19 cellular contexts compared by ENCODE assay signal in genomic region chr9:86600291-86600690, GRCh38.
DNase-seq lines count a peak whose midpoint lies in the region; ATAC-seq and TF ChIP-seq lines count a peak whose summit lies in the region.
"Had no signal": no experiment of that assay in that cellular context is flagged by ENCODE, and none has a peak within 500 bp of the region (broad histone marks: within the 10 kb centered on the region; RNA-seq: fewer than 3 reads in every experiment).

No MANE protein-coding gene starts in this region.

- peak overlapping the region; percentile 11 for H3K4me2 ChIP-seq in skeletal muscle satellite cell (ENCODE audit: low read length)
- H3K4me2 ChIP-seq: BLaER1 had no signal

- CTCF ChIA-PET in RWPE1 (lab: Yijun Ruan, JAX), result interaction anchor here (0.7 kb wide), 1 partner anchor 99 kb away, joined by 4 read pairs; no protein-coding TSS in a partner anchor

- no peak for TF ChIP-seq CTCF in RWPE1 (conservative IDR thresholded peaks at IDR 0.05; ENCODE audit: low read depth)
- no peak for TF ChIP-seq CTCF in fibroblast of mammary gland (conservative IDR thresholded peaks at IDR 0.05; ENCODE audit: control insufficient read depth, insufficient read depth, low read depth, low read length)

- H3K4me3 ChIP-seq in fibroblast of mammary gland (ENCODE audit: control insufficient read depth, low read depth, low read length) (no peak overlapping the region), skeletal muscle satellite cell (ENCODE audit: low read length) (no peak overlapping the region)
- H3K4me3 ChIP-seq: BLaER1, Peyer's patch had no signal

- no peaks in the 10 kb centered on the region for H3K36me3 ChIP-seq in skeletal muscle satellite cell (ENCODE audit: insufficient read depth, low read length)
- H3K36me3 ChIP-seq: BLaER1, Peyer's patch had no signal

- ATAC-seq in GM21619 (IDR thresholded peaks at IDR 0.05; ENCODE audit: unreplicated experiment), result no peak
- ATAC-seq: left colon had no signal

- POLR2A ChIA-PET in RWPE1 (lab: Yijun Ruan, JAX; ENCODE audit: low non-redundant PET), result no interaction called here

- H3K27me3 ChIP-seq in skeletal muscle satellite cell (ENCODE audit: control insufficient read depth, insufficient read depth, low read length), result no peaks in the 10 kb centered on the region
- H3K27me3 ChIP-seq: BLaER1, Peyer's patch had no signal

- no peak overlapping the region for H3K9ac ChIP-seq in skeletal muscle satellite cell (ENCODE audit: low read depth, low read length)
- H3K9ac ChIP-seq: BLaER1 had no signal

- DNase-seq in HCEC 1CT (peak; percentile 46), RWPE1 (ENCODE audit: low spot score) (peak; percentile 64), fibroblast of mammary gland (ENCODE audit: low read depth) (peak; percentile 69), NCI-H82 treated with DMSO at 0.1 percent for 48 hours (lab: John Stamatoyannopoulos, UW; ENCODE audit: unreplicated experiment) (no peak)
- no peak for DNase-seq in stimulated activated naive CD4-positive, alpha-beta T cell treated with Interleukin-2 at 50 U/mL for 16 hours (lab: John Stamatoyannopoulos, UW)
- DNase-seq: activated B cell treated with CpG ODN at 0.5 μM for 24 hours; activated effector memory CD4-positive, alpha-beta T cell treated with Interleukin-2 at 50 U/mL for 16 hours; amniotic stem cell; dermis blood vessel endothelial cell; DMS153; hippocampal formation; left colon; NCI-H2029 treated with DMSO at 0.1 percent for 48 hours; NCI-H69; Peyer's patch; posterior cingulate gyrus had no signal

- no peak overlapping the region for H3K27ac ChIP-seq in RWPE1
- H3K27ac ChIP-seq: BLaER1, Peyer's patch had no signal

- no peaks in the 10 kb centered on the region for H3K9me3 ChIP-seq in skeletal muscle satellite cell (replicated peaks; ENCODE audit: low read length)
- H3K9me3 ChIP-seq: BLaER1, Peyer's patch had no signal

- peaks cover 46% of the 10 kb centered on the region for H3K4me1 ChIP-seq in skeletal muscle satellite cell (ENCODE audit: control insufficient read depth, insufficient read depth, low read length)
- H3K4me1 ChIP-seq: Peyer's patch had no signal

Comparison
In these comparisons a context has a peak if more than half of its experiments do, and no peak if none do; other contexts are left out.
1. DNase-seq: peak in HCEC 1CT (single experiment), RWPE1 (single experiment) and fibroblast of mammary gland (single experiment); none in NCI-H82 treated with DMSO at 0.1 percent for 48 hours (single experiment) and stimulated activated naive CD4-positive, alpha-beta T cell treated with Interleukin-2 at 50 U/mL for 16 hours (single experiment).